ENCODE assay signal across 1 cellular context in the genomic region with DNA sequence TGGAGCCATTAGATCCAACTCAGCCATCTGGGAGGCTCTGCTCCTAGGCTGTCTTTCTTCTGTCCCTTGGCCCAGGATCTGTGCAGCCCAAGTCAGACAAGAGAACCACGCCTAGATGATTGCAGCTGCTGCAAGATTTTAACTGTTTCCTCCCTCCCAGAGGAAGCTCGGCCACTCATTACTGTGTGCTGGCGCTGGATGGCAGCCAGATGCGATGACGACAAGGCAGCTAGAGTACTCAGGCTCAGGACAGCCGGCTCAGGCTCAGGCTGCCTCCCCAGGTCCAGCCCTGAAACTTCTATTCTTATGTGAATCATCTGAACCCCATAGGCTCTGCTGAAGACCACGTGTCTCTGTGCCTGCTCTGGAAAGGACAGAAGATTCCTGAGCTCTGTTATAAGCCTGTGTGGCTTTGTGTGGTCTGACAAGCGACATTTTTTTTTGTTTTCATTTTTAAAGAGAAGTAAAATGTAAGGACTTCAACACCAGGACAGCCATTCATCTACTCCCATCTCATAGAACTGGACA.
TF ChIP-seq lines count a peak whose summit lies in the region.

No MANE protein-coding gene starts in this region.

TF ChIP-seq in K562, 482 proteins besides CTCF, POLR2A, EP300 and RAD21 (continued from another document and continues in another):
- TF ChIP-seq, protein P1, sequence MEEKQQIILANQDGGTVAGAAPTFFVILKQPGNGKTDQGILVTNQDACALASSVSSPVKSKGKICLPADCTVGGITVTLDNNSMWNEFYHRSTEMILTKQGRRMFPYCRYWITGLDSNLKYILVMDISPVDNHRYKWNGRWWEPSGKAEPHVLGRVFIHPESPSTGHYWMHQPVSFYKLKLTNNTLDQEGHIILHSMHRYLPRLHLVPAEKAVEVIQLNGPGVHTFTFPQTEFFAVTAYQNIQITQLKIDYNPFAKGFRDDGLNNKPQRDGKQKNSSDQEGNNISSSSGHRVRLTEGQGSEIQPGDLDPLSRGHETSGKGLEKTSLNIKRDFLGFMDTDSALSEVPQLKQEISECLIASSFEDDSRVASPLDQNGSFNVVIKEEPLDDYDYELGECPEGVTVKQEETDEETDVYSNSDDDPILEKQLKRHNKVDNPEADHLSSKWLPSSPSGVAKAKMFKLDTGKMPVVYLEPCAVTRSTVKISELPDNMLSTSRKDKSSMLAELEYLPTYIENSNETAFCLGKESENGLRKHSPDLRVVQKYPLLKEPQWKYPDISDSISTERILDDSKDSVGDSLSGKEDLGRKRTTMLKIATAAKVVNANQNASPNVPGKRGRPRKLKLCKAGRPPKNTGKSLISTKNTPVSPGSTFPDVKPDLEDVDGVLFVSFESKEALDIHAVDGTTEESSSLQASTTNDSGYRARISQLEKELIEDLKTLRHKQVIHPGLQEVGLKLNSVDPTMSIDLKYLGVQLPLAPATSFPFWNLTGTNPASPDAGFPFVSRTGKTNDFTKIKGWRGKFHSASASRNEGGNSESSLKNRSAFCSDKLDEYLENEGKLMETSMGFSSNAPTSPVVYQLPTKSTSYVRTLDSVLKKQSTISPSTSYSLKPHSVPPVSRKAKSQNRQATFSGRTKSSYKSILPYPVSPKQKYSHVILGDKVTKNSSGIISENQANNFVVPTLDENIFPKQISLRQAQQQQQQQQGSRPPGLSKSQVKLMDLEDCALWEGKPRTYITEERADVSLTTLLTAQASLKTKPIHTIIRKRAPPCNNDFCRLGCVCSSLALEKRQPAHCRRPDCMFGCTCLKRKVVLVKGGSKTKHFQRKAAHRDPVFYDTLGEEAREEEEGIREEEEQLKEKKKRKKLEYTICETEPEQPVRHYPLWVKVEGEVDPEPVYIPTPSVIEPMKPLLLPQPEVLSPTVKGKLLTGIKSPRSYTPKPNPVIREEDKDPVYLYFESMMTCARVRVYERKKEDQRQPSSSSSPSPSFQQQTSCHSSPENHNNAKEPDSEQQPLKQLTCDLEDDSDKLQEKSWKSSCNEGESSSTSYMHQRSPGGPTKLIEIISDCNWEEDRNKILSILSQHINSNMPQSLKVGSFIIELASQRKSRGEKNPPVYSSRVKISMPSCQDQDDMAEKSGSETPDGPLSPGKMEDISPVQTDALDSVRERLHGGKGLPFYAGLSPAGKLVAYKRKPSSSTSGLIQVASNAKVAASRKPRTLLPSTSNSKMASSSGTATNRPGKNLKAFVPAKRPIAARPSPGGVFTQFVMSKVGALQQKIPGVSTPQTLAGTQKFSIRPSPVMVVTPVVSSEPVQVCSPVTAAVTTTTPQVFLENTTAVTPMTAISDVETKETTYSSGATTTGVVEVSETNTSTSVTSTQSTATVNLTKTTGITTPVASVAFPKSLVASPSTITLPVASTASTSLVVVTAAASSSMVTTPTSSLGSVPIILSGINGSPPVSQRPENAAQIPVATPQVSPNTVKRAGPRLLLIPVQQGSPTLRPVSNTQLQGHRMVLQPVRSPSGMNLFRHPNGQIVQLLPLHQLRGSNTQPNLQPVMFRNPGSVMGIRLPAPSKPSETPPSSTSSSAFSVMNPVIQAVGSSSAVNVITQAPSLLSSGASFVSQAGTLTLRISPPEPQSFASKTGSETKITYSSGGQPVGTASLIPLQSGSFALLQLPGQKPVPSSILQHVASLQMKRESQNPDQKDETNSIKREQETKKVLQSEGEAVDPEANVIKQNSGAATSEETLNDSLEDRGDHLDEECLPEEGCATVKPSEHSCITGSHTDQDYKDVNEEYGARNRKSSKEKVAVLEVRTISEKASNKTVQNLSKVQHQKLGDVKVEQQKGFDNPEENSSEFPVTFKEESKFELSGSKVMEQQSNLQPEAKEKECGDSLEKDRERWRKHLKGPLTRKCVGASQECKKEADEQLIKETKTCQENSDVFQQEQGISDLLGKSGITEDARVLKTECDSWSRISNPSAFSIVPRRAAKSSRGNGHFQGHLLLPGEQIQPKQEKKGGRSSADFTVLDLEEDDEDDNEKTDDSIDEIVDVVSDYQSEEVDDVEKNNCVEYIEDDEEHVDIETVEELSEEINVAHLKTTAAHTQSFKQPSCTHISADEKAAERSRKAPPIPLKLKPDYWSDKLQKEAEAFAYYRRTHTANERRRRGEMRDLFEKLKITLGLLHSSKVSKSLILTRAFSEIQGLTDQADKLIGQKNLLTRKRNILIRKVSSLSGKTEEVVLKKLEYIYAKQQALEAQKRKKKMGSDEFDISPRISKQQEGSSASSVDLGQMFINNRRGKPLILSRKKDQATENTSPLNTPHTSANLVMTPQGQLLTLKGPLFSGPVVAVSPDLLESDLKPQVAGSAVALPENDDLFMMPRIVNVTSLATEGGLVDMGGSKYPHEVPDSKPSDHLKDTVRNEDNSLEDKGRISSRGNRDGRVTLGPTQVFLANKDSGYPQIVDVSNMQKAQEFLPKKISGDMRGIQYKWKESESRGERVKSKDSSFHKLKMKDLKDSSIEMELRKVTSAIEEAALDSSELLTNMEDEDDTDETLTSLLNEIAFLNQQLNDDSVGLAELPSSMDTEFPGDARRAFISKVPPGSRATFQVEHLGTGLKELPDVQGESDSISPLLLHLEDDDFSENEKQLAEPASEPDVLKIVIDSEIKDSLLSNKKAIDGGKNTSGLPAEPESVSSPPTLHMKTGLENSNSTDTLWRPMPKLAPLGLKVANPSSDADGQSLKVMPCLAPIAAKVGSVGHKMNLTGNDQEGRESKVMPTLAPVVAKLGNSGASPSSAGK (IDR thresholded peaks at IDR 0.05) = peak; percentile 14; the same call in 1 of the 2 replicates
- TF ChIP-seq, protein P2, sequence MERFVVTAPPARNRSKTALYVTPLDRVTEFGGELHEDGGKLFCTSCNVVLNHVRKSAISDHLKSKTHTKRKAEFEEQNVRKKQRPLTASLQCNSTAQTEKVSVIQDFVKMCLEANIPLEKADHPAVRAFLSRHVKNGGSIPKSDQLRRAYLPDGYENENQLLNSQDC (CRISPR knock-in tag; IDR thresholded peaks at IDR 0.05) = no peak
- TF ChIP-seq BRF1 (IDR thresholded peaks at IDR 0.05; ENCODE audit: borderline replicate concordance, extremely low read depth, insufficient read length) (no peak), ZNF717 (CRISPR knock-in tag; IDR thresholded peaks at IDR 0.05) (no peak), SP1 (CRISPR knock-in tag; IDR thresholded peaks at IDR 0.05) (no peak), ZNF124 (CRISPR knock-in tag; IDR thresholded peaks at IDR 0.05) (no peak), KLF16 (IDR thresholded peaks at IDR 0.05) (peak; percentile 40; the same call in 1 of the 2 replicates), GTF2F1 (IDR thresholded peaks at IDR 0.05; ENCODE audit: low read depth, low read length) (no peak), ZZZ3 (IDR thresholded peaks at IDR 0.05) (no peak), FOSL1 (tag; conservative IDR thresholded peaks at IDR 0.05) (peak; percentile 65), HNRNPH1 (optimal IDR thresholded peaks at IDR 0.05; ENCODE audit: low read depth, low read length) (no peak), KLF1 (tag; IDR thresholded peaks at IDR 0.05) (no peak), HLTF (IDR thresholded peaks at IDR 0.05) (no peak), MYNN (IDR thresholded peaks at IDR 0.05) (0 out of 2 replicates have a peak, but pooled peaks have one; percentile 35), MYNN (CRISPR knock-in tag; IDR thresholded peaks at IDR 0.05) (no peak), TAF15 (IDR thresholded peaks at IDR 0.05; ENCODE audit: low read depth, low read length) (no peak), ZNF778 (CRISPR knock-in tag; IDR thresholded peaks at IDR 0.05) (no peak), SIRT6 (IDR thresholded peaks at IDR 0.05; ENCODE audit: low read depth, low read length) (no peak), GATAD2B (IDR thresholded peaks at IDR 0.05; ENCODE audit: borderline replicate concordance) (no peak), SMARCC2 (IDR thresholded peaks at IDR 0.05; ENCODE audit: low read depth) (no peak), ZNF253 (CRISPR knock-in tag; conservative IDR thresholded peaks at IDR 0.05) (no peak), HIVEP1 (CRISPR knock-in tag; IDR thresholded peaks at IDR 0.05) (no peak), ZNF174 (CRISPR knock-in tag; IDR thresholded peaks at IDR 0.05) (no peak), NR1H2 (CRISPR knock-in tag; IDR thresholded peaks at IDR 0.05) (no peak), PHF20 (IDR thresholded peaks at IDR 0.05; ENCODE audit: partially characterized antibody) (no peak), RBM17 (IDR thresholded peaks at IDR 0.05; ENCODE audit: borderline replicate concordance, low read depth, low read length) (no peak), XRCC3 (IDR thresholded peaks at IDR 0.05) (no peak), MCM2 (IDR thresholded peaks at IDR 0.05; ENCODE audit: low read depth) (no peak), CREB1 (IDR thresholded peaks at IDR 0.05) (no peak; the same call in 1 of the 2 replicates), CREB1 (CRISPR knock-in tag; IDR thresholded peaks at IDR 0.05) (peak; percentile 31; the same call in 1 of the 2 replicates), ZNF324 (CRISPR knock-in tag; IDR thresholded peaks at IDR 0.05) (no peak)
- TF ChIP-seq, protein P3, sequence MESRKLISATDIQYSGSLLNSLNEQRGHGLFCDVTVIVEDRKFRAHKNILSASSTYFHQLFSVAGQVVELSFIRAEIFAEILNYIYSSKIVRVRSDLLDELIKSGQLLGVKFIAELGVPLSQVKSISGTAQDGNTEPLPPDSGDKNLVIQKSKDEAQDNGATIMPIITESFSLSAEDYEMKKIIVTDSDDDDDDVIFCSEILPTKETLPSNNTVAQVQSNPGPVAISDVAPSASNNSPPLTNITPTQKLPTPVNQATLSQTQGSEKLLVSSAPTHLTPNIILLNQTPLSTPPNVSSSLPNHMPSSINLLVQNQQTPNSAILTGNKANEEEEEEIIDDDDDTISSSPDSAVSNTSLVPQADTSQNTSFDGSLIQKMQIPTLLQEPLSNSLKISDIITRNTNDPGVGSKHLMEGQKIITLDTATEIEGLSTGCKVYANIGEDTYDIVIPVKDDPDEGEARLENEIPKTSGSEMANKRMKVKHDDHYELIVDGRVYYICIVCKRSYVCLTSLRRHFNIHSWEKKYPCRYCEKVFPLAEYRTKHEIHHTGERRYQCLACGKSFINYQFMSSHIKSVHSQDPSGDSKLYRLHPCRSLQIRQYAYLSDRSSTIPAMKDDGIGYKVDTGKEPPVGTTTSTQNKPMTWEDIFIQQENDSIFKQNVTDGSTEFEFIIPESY (CRISPR knock-in tag; IDR thresholded peaks at IDR 0.05) = no peak
- TF ChIP-seq, protein P4, sequence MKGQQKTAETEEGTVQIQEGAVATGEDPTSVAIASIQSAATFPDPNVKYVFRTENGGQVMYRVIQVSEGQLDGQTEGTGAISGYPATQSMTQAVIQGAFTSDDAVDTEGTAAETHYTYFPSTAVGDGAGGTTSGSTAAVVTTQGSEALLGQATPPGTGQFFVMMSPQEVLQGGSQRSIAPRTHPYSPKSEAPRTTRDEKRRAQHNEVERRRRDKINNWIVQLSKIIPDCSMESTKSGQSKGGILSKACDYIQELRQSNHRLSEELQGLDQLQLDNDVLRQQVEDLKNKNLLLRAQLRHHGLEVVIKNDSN (CRISPR knock-in tag; IDR thresholded peaks at IDR 0.05) = peak; percentile 84
- TF ChIP-seq, protein P5, sequence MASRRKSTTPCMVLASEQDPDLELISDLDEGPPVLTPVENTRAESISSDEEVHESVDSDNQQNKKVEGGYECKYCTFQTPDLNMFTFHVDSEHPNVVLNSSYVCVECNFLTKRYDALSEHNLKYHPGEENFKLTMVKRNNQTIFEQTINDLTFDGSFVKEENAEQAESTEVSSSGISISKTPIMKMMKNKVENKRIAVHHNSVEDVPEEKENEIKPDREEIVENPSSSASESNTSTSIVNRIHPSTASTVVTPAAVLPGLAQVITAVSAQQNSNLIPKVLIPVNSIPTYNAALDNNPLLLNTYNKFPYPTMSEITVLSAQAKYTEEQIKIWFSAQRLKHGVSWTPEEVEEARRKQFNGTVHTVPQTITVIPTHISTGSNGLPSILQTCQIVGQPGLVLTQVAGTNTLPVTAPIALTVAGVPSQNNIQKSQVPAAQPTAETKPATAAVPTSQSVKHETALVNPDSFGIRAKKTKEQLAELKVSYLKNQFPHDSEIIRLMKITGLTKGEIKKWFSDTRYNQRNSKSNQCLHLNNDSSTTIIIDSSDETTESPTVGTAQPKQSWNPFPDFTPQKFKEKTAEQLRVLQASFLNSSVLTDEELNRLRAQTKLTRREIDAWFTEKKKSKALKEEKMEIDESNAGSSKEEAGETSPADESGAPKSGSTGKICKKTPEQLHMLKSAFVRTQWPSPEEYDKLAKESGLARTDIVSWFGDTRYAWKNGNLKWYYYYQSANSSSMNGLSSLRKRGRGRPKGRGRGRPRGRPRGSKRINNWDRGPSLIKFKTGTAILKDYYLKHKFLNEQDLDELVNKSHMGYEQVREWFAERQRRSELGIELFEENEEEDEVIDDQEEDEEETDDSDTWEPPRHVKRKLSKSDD (conservative IDR thresholded peaks at IDR 0.05; ENCODE audit: low read length) = no peak
- TF ChIP-seq, protein P6, sequence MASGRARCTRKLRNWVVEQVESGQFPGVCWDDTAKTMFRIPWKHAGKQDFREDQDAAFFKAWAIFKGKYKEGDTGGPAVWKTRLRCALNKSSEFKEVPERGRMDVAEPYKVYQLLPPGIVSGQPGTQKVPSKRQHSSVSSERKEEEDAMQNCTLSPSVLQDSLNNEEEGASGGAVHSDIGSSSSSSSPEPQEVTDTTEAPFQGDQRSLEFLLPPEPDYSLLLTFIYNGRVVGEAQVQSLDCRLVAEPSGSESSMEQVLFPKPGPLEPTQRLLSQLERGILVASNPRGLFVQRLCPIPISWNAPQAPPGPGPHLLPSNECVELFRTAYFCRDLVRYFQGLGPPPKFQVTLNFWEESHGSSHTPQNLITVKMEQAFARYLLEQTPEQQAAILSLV (tag; IDR thresholded peaks at IDR 0.05) = no peak
- TF ChIP-seq, protein P7, sequence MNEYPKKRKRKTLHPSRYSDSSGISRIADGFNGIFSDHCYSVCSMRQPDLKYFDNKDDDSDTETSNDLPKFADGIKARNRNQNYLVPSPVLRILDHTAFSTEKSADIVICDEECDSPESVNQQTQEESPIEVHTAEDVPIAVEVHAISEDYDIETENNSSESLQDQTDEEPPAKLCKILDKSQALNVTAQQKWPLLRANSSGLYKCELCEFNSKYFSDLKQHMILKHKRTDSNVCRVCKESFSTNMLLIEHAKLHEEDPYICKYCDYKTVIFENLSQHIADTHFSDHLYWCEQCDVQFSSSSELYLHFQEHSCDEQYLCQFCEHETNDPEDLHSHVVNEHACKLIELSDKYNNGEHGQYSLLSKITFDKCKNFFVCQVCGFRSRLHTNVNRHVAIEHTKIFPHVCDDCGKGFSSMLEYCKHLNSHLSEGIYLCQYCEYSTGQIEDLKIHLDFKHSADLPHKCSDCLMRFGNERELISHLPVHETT (CRISPR knock-in tag; conservative IDR thresholded peaks at IDR 0.05 in 1 of 2, IDR thresholded peaks at IDR 0.05 in 1 of 2) = no peak
- TF ChIP-seq, protein P8, sequence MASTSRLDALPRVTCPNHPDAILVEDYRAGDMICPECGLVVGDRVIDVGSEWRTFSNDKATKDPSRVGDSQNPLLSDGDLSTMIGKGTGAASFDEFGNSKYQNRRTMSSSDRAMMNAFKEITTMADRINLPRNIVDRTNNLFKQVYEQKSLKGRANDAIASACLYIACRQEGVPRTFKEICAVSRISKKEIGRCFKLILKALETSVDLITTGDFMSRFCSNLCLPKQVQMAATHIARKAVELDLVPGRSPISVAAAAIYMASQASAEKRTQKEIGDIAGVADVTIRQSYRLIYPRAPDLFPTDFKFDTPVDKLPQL (IDR thresholded peaks at IDR 0.05; ENCODE audit: extremely low read depth, insufficient read length) = no peak
- TF ChIP-seq, protein P9, sequence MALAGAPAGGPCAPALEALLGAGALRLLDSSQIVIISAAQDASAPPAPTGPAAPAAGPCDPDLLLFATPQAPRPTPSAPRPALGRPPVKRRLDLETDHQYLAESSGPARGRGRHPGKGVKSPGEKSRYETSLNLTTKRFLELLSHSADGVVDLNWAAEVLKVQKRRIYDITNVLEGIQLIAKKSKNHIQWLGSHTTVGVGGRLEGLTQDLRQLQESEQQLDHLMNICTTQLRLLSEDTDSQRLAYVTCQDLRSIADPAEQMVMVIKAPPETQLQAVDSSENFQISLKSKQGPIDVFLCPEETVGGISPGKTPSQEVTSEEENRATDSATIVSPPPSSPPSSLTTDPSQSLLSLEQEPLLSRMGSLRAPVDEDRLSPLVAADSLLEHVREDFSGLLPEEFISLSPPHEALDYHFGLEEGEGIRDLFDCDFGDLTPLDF (CRISPR knock-in tag; IDR thresholded peaks at IDR 0.05) = no peak
